ENCODE assay signal across 20 cellular contexts in the genomic region with DNA sequence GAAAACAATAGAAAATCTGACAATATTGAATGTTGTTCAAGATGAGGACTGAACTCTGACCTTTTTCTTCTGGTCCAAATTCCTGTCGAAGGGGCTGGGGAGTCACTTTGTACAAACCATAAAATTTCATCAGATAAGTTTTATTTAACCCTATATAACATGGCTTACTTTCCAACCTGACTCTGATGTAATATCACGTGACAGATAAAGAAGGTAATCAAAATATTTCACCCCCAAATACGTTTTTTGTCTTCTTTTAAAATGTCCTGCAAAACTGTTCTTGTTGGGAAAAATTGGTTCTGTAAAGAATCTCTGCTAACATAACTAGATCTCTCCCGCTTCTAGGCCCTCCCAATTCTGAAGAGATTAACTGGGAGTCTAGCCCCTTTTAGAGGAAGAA.
"Had no signal": no experiment of that assay in that cellular context is flagged by ENCODE, and none has a peak within 500 bp of the region (broad histone marks: within the 10 kb centered on the region; RNA-seq: fewer than 3 reads in every experiment).

No MANE protein-coding gene starts in this region.

- H3K27ac Mint-ChIP-seq: dendritic cell treated with granulocyte-macrophage colony-stimulating factor and Interleukin-4, amounts not matched to agents 40 ng/mL and 50 ng/mL, for 4 days; effector memory CD8-positive, alpha-beta T cell; naive thymus-derived CD8-positive, alpha-beta T cell; nephron progenitor cell; stimulated activated memory B cell treated with anti-CD40 and anti-IgM and Interleukin-4, amounts not matched to agents 10 μg/mL and 1 μg/mL and 100 μg/mL, for 72 hours; stimulated activated naive CD8-positive, alpha-beta T cell treated with anti-CD3 and anti-CD28 coated beads, Interleukin-15, Interleukin-2, amounts not matched to agents 100 ng/mL and 50 ng/mL, for 24 hours had no signal

- H3K4me1 Mint-ChIP-seq: nephron progenitor cell had no signal

- H3K27me3 Mint-ChIP-seq: dendritic cell treated with granulocyte-macrophage colony-stimulating factor and Interleukin-4, amounts not matched to agents 40 ng/mL and 50 ng/mL, for 4 days; stimulated activated memory B cell treated with anti-CD40 and anti-IgM and Interleukin-4, amounts not matched to agents 10 μg/mL and 1 μg/mL and 100 μg/mL, for 72 hours; stimulated activated naive CD8-positive, alpha-beta T cell treated with anti-CD3 and anti-CD28 coated beads, Interleukin-15, Interleukin-2, amounts not matched to agents 100 ng/mL and 50 ng/mL, for 24 hours had no signal

- H3K4me3 ChIP-seq: colonic mucosa, lower lobe of right lung, prostate gland, right atrium auricular region, sigmoid colon, thoracic aorta, tibial nerve, upper lobe of left lung had no signal

- H3K4me3 Mint-ChIP-seq: dendritic cell treated with granulocyte-macrophage colony-stimulating factor and Interleukin-4, amounts not matched to agents 40 ng/mL and 50 ng/mL, for 4 days; effector memory CD8-positive, alpha-beta T cell; naive thymus-derived CD8-positive, alpha-beta T cell; nephron progenitor cell; stimulated activated memory B cell treated with anti-CD40 and anti-IgM and Interleukin-4, amounts not matched to agents 10 μg/mL and 1 μg/mL and 100 μg/mL, for 72 hours; stimulated activated naive CD8-positive, alpha-beta T cell treated with anti-CD3 and anti-CD28 coated beads, Interleukin-15, Interleukin-2, amounts not matched to agents 100 ng/mL and 50 ng/mL, for 24 hours had no signal

- H3K9me3 ChIP-seq: colonic mucosa, prostate gland, upper lobe of left lung had no signal

- ATAC-seq: effector memory CD8-positive, alpha-beta T cell; left ventricle myocardium superior; lower lobe of right lung; naive thymus-derived CD8-positive, alpha-beta T cell; stimulated activated memory B cell treated with anti-CD40 and anti-IgM and Interleukin-4, amounts not matched to agents 10 μg/mL and 1 μg/mL and 100 μg/mL, for 72 hours had no signal

- H3K36me3 ChIP-seq: colonic mucosa, lower lobe of right lung, prostate gland, right atrium auricular region, sigmoid colon, thoracic aorta, tibial nerve, upper lobe of left lung had no signal

- H3K27me3 ChIP-seq: colonic mucosa, right atrium auricular region, sigmoid colon, tibial nerve, upper lobe of left lung had no signal

- FAIRE-seq: keratinocyte, urothelium cell line had no signal

- DNase-seq: colonic mucosa; effector memory CD8-positive, alpha-beta T cell; hypothalamus; left ventricle myocardium superior; lower lobe of right lung; naive thymus-derived CD8-positive, alpha-beta T cell; nephron progenitor cell; nucleus accumbens; sigmoid colon; stimulated activated CD4-positive, alpha-beta T cell treated with anti-CD3 and anti-CD28 coated beads, Interleukin-4, amount 100 ng/mL, for 4 hours; upper lobe of left lung had no signal

- H3K4me1 ChIP-seq: colonic mucosa, lower lobe of right lung, prostate gland, right atrium auricular region, sigmoid colon, tibial nerve, upper lobe of left lung had no signal

- H3K27ac ChIP-seq: colonic mucosa, lower lobe of right lung, prostate gland, right atrium auricular region, sigmoid colon, thoracic aorta, tibial nerve, upper lobe of left lung had no signal
